In the genomic region with DNA sequence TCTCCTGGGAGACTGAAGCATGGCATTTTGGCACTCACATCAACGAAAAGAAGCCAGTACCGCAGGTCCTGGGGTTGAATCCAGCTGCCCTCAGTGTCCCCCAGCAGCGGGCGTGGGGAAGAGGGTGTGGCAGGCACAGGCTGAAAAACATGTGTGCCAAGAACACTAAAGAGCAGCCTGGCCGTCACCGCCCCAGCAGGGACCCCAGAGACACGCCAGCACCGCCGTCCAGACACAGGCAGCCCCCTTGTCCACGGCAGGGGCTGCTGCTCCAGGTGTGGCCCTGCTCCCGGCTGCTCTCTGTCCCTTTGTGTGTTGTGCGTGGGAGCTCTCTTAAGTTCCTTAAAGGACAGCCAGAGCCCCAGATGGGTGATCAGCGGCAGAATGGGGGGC, we compare ENCODE assay signal across 8 cellular contexts. TPM values are rescaled to one million over a fixed set of nuclear protein-coding genes. Genes with fewer than 3 reads are reported as not detected.
A peak's percentile ranks its signal among the peaks of the same experiment; 100 is the strongest.
DNase-seq lines count a peak whose midpoint lies in the region; ATAC-seq and TF ChIP-seq lines count a peak whose summit lies in the region.

No MANE protein-coding gene starts in this region.

- ATAC-seq in GM21367 (IDR thresholded peaks at IDR 0.05; ENCODE audit: unreplicated experiment): no peak

- H3K4me3 ChIP-seq in dorsolateral prefrontal cortex: peak overlapping the region; percentile 64 to 99 (median 89)
- peak overlapping the region; percentile 81 to 96 for H3K4me3 ChIP-seq in muscle layer of duodenum (ENCODE audit: low read depth in 1 of 2, low read length in 2 of 2)

- peak overlapping the region in 42 of 59 donors; percentile 2 to 84 (median 46) for H3K27ac ChIP-seq in dorsolateral prefrontal cortex
- no peak overlapping the region for H3K27ac ChIP-seq in muscle layer of duodenum (ENCODE audit: low read length)

- peaks cover 0 to 14% of the 10 kb centered on the region in 2 donors for H3K36me3 ChIP-seq in muscle layer of duodenum (ENCODE audit: control insufficient read depth in 1 of 2, insufficient read depth in 2 of 2, low read length in 2 of 2)

- DNase-seq in GM03348 (ENCODE audit: low spot score): peak; percentile 55
- peak; percentile 52 for DNase-seq in NCI-H69 (lab: John Stamatoyannopoulos, UW)
- DNase-seq in dorsolateral prefrontal cortex: peak in 2 of 10 donors; percentile 7 to 50
- DNase-seq in UCSD-AML1 (lab: John Stamatoyannopoulos, UW; ENCODE audit: unreplicated experiment): no peak
- no peak for DNase-seq in stimulated activated CD4-positive, alpha-beta T cell treated with anti-CD3 and anti-CD28 coated beads, Interleukin-2, amount 100 ng/mL, for 48 hours
- no peak for DNase-seq in NCI-H524 (lab: John Stamatoyannopoulos, UW)

- no peaks in the 10 kb centered on the region for H3K27me3 ChIP-seq in dorsolateral prefrontal cortex
- H3K27me3 ChIP-seq in muscle layer of duodenum (ENCODE audit: low read depth, low read length): no peaks in the 10 kb centered on the region

- H3K4me1 ChIP-seq in muscle layer of duodenum (ENCODE audit: control insufficient read depth in 1 of 2, insufficient read depth in 2 of 2, low read length in 2 of 2): peaks cover 15 to 25% of the 10 kb centered on the region in 2 donors

- intact Hi-C loops in dorsolateral prefrontal cortex (cut with DNase I): no loop called here

- no peaks in the 10 kb centered on the region for H3K9me3 ChIP-seq in muscle layer of duodenum (ENCODE audit: control insufficient read depth in 1 of 2, low read length in 2 of 2)

- no peak for TF ChIP-seq CTCF in dorsolateral prefrontal cortex (IDR thresholded peaks at IDR 0.05 in 54 of 56, conservative IDR thresholded peaks at IDR 0.05 in 2 of 56; ENCODE audit: low read depth in 1 of 56, partially characterized antibody in 56 of 56)

RNA-seq across cellular contexts. Expression of a gene that starts 0.6 kb away (rescaled TPM):
- 10 to 100 TPM in 12 of 120 experiments, 1 to 10 TPM in 108; 2.7 to 15.7 (median 7.2) TPM for total RNA-seq in dorsolateral prefrontal cortex

RNA-seq across cellular contexts. Expression of a gene that starts 37.4 kb away (rescaled TPM):
- 10 to 100 TPM in 116 of 120 experiments, 1 to 10 TPM in 4; 8.5 to 28.7 (median 14.8) TPM for total RNA-seq in dorsolateral prefrontal cortex

Comparison
In these comparisons a context has a peak if more than half of its experiments do, and no peak if none do; other contexts are left out.
1. DNase-seq: peak in GM03348 (single experiment) and NCI-H69 (single experiment); none in UCSD-AML1 (single experiment), stimulated activated CD4-positive, alpha-beta T cell treated with anti-CD3 and anti-CD28 coated beads, Interleukin-2, amount 100 ng/mL, for 48 hours (0 of 2) and NCI-H524 (0 of 2).